Comparison of ENCODE assay signal across 28 cellular contexts in genomic region chr15:58407786-58408185, GRCh38. TPM values are rescaled to one million over a fixed set of nuclear protein-coding genes. Genes with fewer than 3 reads are reported as not detected.
DNase-seq lines count a peak whose midpoint lies in the region; ATAC-seq, FAIRE-seq and TF ChIP-seq lines count a peak whose summit lies in the region.
"Had no signal": no experiment of that assay in that cellular context is flagged by ENCODE, and none has a peak within 500 bp of the region (broad histone marks: within the 10 kb centered on the region; RNA-seq: fewer than 3 reads in every experiment).

No MANE protein-coding gene starts in this region.

- no peak overlapping the region for H3K27ac ChIP-seq in astrocyte (ENCODE audit: low read depth, low read length)
- H3K27ac ChIP-seq in heart left ventricle = no peak overlapping the region
- H3K27ac ChIP-seq: breast epithelium, GM23248, pancreas had no signal

- FAIRE-seq in astrocyte (lab: Jason Lieb, UNC) = no peak
- FAIRE-seq: G401.6, pancreas had no signal

- H3K36me3 Mint-ChIP-seq in T-helper 2 cell treated with Interferon-gamma antibody and Interleukin-4, amounts not matched to agents 5 μg/mL and 100 μg/mL, for 36 hours (ENCODE audit: low read depth) = no peaks in the 10 kb centered on the region
- H3K36me3 Mint-ChIP-seq in astrocyte (ENCODE audit: low read depth, unreplicated experiment) = no peaks in the 10 kb centered on the region
- H3K36me3 Mint-ChIP-seq: activated CD4-positive, alpha-beta memory T cell treated with anti-CD3 and anti-CD28 coated beads for 36 hours; IgD-negative memory B cell; stimulated activated effector memory CD8-positive, alpha-beta T cell treated with anti-CD3 and anti-CD28 coated beads, Interleukin-12 subunit alpha, Interleukin-12 subunit beta, amount 100 ng/mL, for 72 hours had no signal

- no peak for TF ChIP-seq POLR2A in heart left ventricle (IDR thresholded peaks at IDR 0.05)

- no peak for ATAC-seq in heart left ventricle
- ATAC-seq: left colon; pancreas; Right ventricle myocardium inferior; stimulated activated effector memory CD8-positive, alpha-beta T cell treated with anti-CD3 and anti-CD28 coated beads, Interleukin-12 subunit alpha, Interleukin-12 subunit beta, amount 100 ng/mL, for 72 hours; T-helper 17 cell had no signal

- WGBS in heart left ventricle, 4 donors = 83 to 99% (median 93%) methylated on average over 4 of the region's 4 CpGs

- intact Hi-C loops in heart left ventricle (cut with DNase I) = no loop called here

- H3K79me2 ChIP-seq in astrocyte (ENCODE audit: insufficient read depth, low read length) = no peaks in the 10 kb centered on the region

- no peaks in the 10 kb centered on the region for H4K20me1 ChIP-seq in astrocyte (ENCODE audit: insufficient read depth, low read length)

- no peaks in the 10 kb centered on the region for H3K27me3 ChIP-seq in astrocyte (ENCODE audit: insufficient read depth, low read length)
- H3K27me3 ChIP-seq in neuron (ENCODE audit: insufficient read depth, low read length) = no peaks in the 10 kb centered on the region
- no peaks in the 10 kb centered on the region for H3K27me3 ChIP-seq in heart left ventricle
- H3K27me3 ChIP-seq: BE2C, breast epithelium, pancreas had no signal

- H3K27ac Mint-ChIP-seq in T-helper 2 cell treated with Interferon-gamma antibody and Interleukin-4, amounts not matched to agents 5 μg/mL and 100 μg/mL, for 36 hours = peak overlapping the region; percentile 2
- no peak overlapping the region for H3K27ac Mint-ChIP-seq in astrocyte (ENCODE audit: unreplicated experiment)
- H3K27ac Mint-ChIP-seq: activated CD4-positive, alpha-beta memory T cell treated with anti-CD3 and anti-CD28 coated beads for 36 hours; activated naive CD4-positive, alpha-beta T cell treated with anti-CD3 and anti-CD28 coated beads for 36 hours; activated T-helper 1 cell treated with anti-CD3 and anti-CD28 coated beads, Interleukin-12 subunit alpha, Interleukin-12 subunit beta, Interleukin-2, Interleukin-4 antibody, amounts not matched to agents 30 ng/mL and 10 ng/mL and 1 ng/mL, durations not matched to agents 14 hours and 24 hours and 36 hours; IgD-negative memory B cell; nephron; stimulated activated effector memory CD8-positive, alpha-beta T cell treated with anti-CD3 and anti-CD28 coated beads, Interleukin-12 subunit alpha, Interleukin-12 subunit beta, amount 100 ng/mL, for 72 hours; T-helper 17 cell had no signal

- no peak overlapping the region for H3K4me2 ChIP-seq in astrocyte (ENCODE audit: low read length)

- no peaks in the 10 kb centered on the region for H3K27me3 Mint-ChIP-seq in T-helper 2 cell treated with Interferon-gamma antibody and Interleukin-4, amounts not matched to agents 5 μg/mL and 100 μg/mL, for 36 hours (ENCODE audit: low read depth)
- peaks cover 11% of the 10 kb centered on the region for H3K27me3 Mint-ChIP-seq in astrocyte (ENCODE audit: low read depth, unreplicated experiment)
- H3K27me3 Mint-ChIP-seq: IgD-negative memory B cell had no signal

- no peaks in the 10 kb centered on the region for H3K9me3 Mint-ChIP-seq in T-helper 2 cell treated with Interferon-gamma antibody and Interleukin-4, amounts not matched to agents 5 μg/mL and 100 μg/mL, for 36 hours
- no peaks in the 10 kb centered on the region for H3K9me3 Mint-ChIP-seq in astrocyte (ENCODE audit: unreplicated experiment)
- H3K9me3 Mint-ChIP-seq: activated CD4-positive, alpha-beta memory T cell treated with anti-CD3 and anti-CD28 coated beads for 36 hours; activated naive CD4-positive, alpha-beta T cell treated with anti-CD3 and anti-CD28 coated beads for 36 hours; CD8-positive, alpha-beta memory T cell; nephron; stimulated activated effector memory CD8-positive, alpha-beta T cell treated with anti-CD3 and anti-CD28 coated beads, Interleukin-12 subunit alpha, Interleukin-12 subunit beta, amount 100 ng/mL, for 72 hours had no signal

- no peaks in the 10 kb centered on the region for H3K36me3 ChIP-seq in astrocyte (ENCODE audit: insufficient read depth, low read length)
- no peaks in the 10 kb centered on the region for H3K36me3 ChIP-seq in neuron (ENCODE audit: insufficient read depth, low read length)
- H3K36me3 ChIP-seq in heart left ventricle = no peaks in the 10 kb centered on the region
- H3K36me3 ChIP-seq: BE2C, breast epithelium, pancreas had no signal

- H3K4me1 ChIP-seq in astrocyte (ENCODE audit: insufficient read depth, low read length) = no peaks in the 10 kb centered on the region
- H3K4me1 ChIP-seq in neuron (ENCODE audit: insufficient read depth, low read length) = peaks cover 15% of the 10 kb centered on the region
- no peaks in the 10 kb centered on the region for H3K4me1 ChIP-seq in heart left ventricle
- H3K4me1 ChIP-seq: BE2C, breast epithelium, pancreas had no signal

- no peak for TF ChIP-seq CTCF in astrocyte (IDR thresholded peaks at IDR 0.05; ENCODE audit: insufficient read depth, low read depth, low read length)
- no peak for TF ChIP-seq CTCF in heart left ventricle (IDR thresholded peaks at IDR 0.05)

- H3K4me3 ChIP-seq in astrocyte (ENCODE audit: insufficient read depth, low read depth, low read length) (no peak overlapping the region), neuron (ENCODE audit: low read length) (no peak overlapping the region), heart left ventricle (no peak overlapping the region)
- H3K4me3 ChIP-seq: breast epithelium, GM23248, pancreas had no signal

- peak overlapping the region; percentile 15 for H2AFZ ChIP-seq in astrocyte (ENCODE audit: low read depth, low read length)
- H2AFZ ChIP-seq in neuron (ENCODE audit: low read depth, low read length) = peak overlapping the region; percentile 32
- H2AFZ ChIP-seq: GM23248 had no signal

- DNase-seq in T-helper 2 cell treated with Interferon-gamma antibody and Interleukin-4, amounts not matched to agents 5 μg/mL and 100 μg/mL, for 36 hours (ENCODE audit: low spot score) = no peak
- DNase-seq in T-helper 2 cell (no peak), NCI-H1105 (lab: John Stamatoyannopoulos, UW) (peak; percentile 13), astrocyte (ENCODE audit: low read depth) (no peak), GDM1 (lab: John Stamatoyannopoulos, UW) (no peak), heart left ventricle (no peak)
- no peak for DNase-seq in activated CD4-positive, CD25-positive, alpha-beta regulatory T cell treated with anti-CD3 and anti-CD28 coated beads, Interleukin-2, amount 50 U/mL, for 72 hours
- DNase-seq: activated CD4-positive, alpha-beta memory T cell treated with anti-CD3 and anti-CD28 coated beads for 36 hours; activated CD4-positive, alpha-beta T cell treated with anti-CD3 and anti-CD28 coated beads for 1 hour; activated naive CD4-positive, alpha-beta T cell treated with anti-CD3 and anti-CD28 coated beads for 36 hours; BE2C; CD8-positive, alpha-beta memory T cell; GM23248; left colon; NCI-H1092; NCI-H1930; NCI-H446; pancreas; T-helper 17 cell; trophoblast cell had no signal

- no peaks in the 10 kb centered on the region for H3K9me3 ChIP-seq in astrocyte (ENCODE audit: insufficient read depth, low read depth, low read length)
- H3K9me3 ChIP-seq in neuron (ENCODE audit: low read length) = no peaks in the 10 kb centered on the region
- no peaks in the 10 kb centered on the region for H3K9me3 ChIP-seq in heart left ventricle
- H3K9me3 ChIP-seq: BE2C, breast epithelium, pancreas had no signal

- no peak overlapping the region for H3K9ac ChIP-seq in astrocyte (ENCODE audit: low read length)
- H3K9ac ChIP-seq: GM23248 had no signal

- peaks cover 22% of the 10 kb centered on the region for H3K4me1 Mint-ChIP-seq in T-helper 2 cell treated with Interferon-gamma antibody and Interleukin-4, amounts not matched to agents 5 μg/mL and 100 μg/mL, for 36 hours (ENCODE audit: low read depth)
- peaks cover 4% of the 10 kb centered on the region for H3K4me1 Mint-ChIP-seq in astrocyte (ENCODE audit: low read depth, unreplicated experiment)
- H3K4me1 Mint-ChIP-seq: nephron had no signal

- no peak overlapping the region for H3K4me3 Mint-ChIP-seq in T-helper 2 cell treated with Interferon-gamma antibody and Interleukin-4, amounts not matched to agents 5 μg/mL and 100 μg/mL, for 36 hours
- no peak overlapping the region for H3K4me3 Mint-ChIP-seq in astrocyte (ENCODE audit: unreplicated experiment)
- H3K4me3 Mint-ChIP-seq: activated CD4-positive, alpha-beta memory T cell treated with anti-CD3 and anti-CD28 coated beads for 36 hours; activated naive CD4-positive, alpha-beta T cell treated with anti-CD3 and anti-CD28 coated beads for 36 hours; activated T-helper 1 cell treated with anti-CD3 and anti-CD28 coated beads, Interleukin-12 subunit alpha, Interleukin-12 subunit beta, Interleukin-2, Interleukin-4 antibody, amounts not matched to agents 30 ng/mL and 10 ng/mL and 1 ng/mL, durations not matched to agents 14 hours and 24 hours and 36 hours; CD8-positive, alpha-beta memory T cell; IgD-negative memory B cell; nephron; stimulated activated effector memory CD8-positive, alpha-beta T cell treated with anti-CD3 and anti-CD28 coated beads, Interleukin-12 subunit alpha, Interleukin-12 subunit beta, amount 100 ng/mL, for 72 hours; T-helper 17 cell had no signal

RNA-seq across cellular contexts. Expression of gene LIPC, which starts 24.0 kb away (rescaled TPM):
- total RNA-seq in astrocyte = not detected in 2 replicates
- 1 to 10 TPM in 2 of 9 donors, under 1 TPM in 6, not detected in 1; 0.16 to 1.4 (median 0.83) TPM for total RNA-seq in heart left ventricle
- polyA plus RNA-seq in heart left ventricle = under 1 TPM; 0.10 to 0.23 TPM
- total RNA-seq: activated CD4-positive, alpha-beta memory T cell treated with anti-CD3 and anti-CD28 coated beads for 36 hours had no signal
